Comparison of ENCODE assay signal across 1 cellular context in genomic region chr20:63497946-63498935, GRCh38.
TF ChIP-seq lines count a peak whose summit lies in the region.

No MANE protein-coding gene starts in this region.

TF ChIP-seq in HEK293, 187 proteins besides CTCF, POLR2A, EP300 and RAD21 (continued from another document and continues in another):
- TF ChIP-seq ZBTB11 (tag by site-specific recombination; conservative IDR thresholded peaks at IDR 0.05; ENCODE audit: low read depth): no peak
- no peak for TF ChIP-seq ZNF19 (tag by site-specific recombination; IDR thresholded peaks at IDR 0.05; ENCODE audit: low read depth)
- TF ChIP-seq ZNF266 (tag by site-specific recombination; IDR thresholded peaks at IDR 0.05; ENCODE audit: low read depth): no peak
- peak; percentile 82 for TF ChIP-seq ZBTB20 (tag by site-specific recombination; IDR thresholded peaks at IDR 0.05)
- TF ChIP-seq KLF1 (tag by site-specific recombination; IDR thresholded peaks at IDR 0.05): peak; percentile 61
- no peak for TF ChIP-seq ZNF747 (tag by site-specific recombination; IDR thresholded peaks at IDR 0.05)
- peak; percentile 33; the same call in 1 of the 2 replicates for TF ChIP-seq ZNF692 (tag by site-specific recombination; IDR thresholded peaks at IDR 0.05)
- TF ChIP-seq ZBTB7A (tag by site-specific recombination; IDR thresholded peaks at IDR 0.05; ENCODE audit: low read depth): 0 out of 2 replicates have a peak, but pooled peaks have one; percentile 35
- TF ChIP-seq ZBTB21 (tag by site-specific recombination; IDR thresholded peaks at IDR 0.05): no peak
- TF ChIP-seq PRDM6 (tag by site-specific recombination; IDR thresholded peaks at IDR 0.05): no peak
- TF ChIP-seq ZNF2 (tag by site-specific recombination; IDR thresholded peaks at IDR 0.05): no peak
- no peak for TF ChIP-seq TRIM28 (IDR thresholded peaks at IDR 0.05; ENCODE audit: borderline replicate concordance, low read length)
- no peak for TF ChIP-seq ZNF223 (tag by site-specific recombination; IDR thresholded peaks at IDR 0.05)
- no peak for TF ChIP-seq ZNF791 (tag by site-specific recombination; IDR thresholded peaks at IDR 0.05)
- TF ChIP-seq ZNF138 (tag by site-specific recombination; IDR thresholded peaks at IDR 0.05; ENCODE audit: borderline replicate concordance): no peak
- no peak for TF ChIP-seq ZNF48 (tag by site-specific recombination; IDR thresholded peaks at IDR 0.05)
- no peak; the same call in 1 of the 2 replicates for TF ChIP-seq ZNF777 (tag by site-specific recombination; IDR thresholded peaks at IDR 0.05; ENCODE audit: borderline replicate concordance)
- TF ChIP-seq ZNF645 (tag by site-specific recombination; IDR thresholded peaks at IDR 0.05): no peak
- TF ChIP-seq ZNF121 (tag by site-specific recombination; IDR thresholded peaks at IDR 0.05): no peak
- TF ChIP-seq BCL6B (tag by site-specific recombination; IDR thresholded peaks at IDR 0.05): no peak
- TF ChIP-seq WT1 (tag by site-specific recombination; IDR thresholded peaks at IDR 0.05): peak; percentile 69
- TF ChIP-seq ZNF623 (tag by site-specific recombination; IDR thresholded peaks at IDR 0.05): no peak
- no peak for TF ChIP-seq ZNF488 (tag by site-specific recombination; IDR thresholded peaks at IDR 0.05)
- TF ChIP-seq OVOL3 (tag by site-specific recombination; IDR thresholded peaks at IDR 0.05): no peak
- no peak for TF ChIP-seq ZSCAN16 (tag by site-specific recombination; IDR thresholded peaks at IDR 0.05)
- no peak for TF ChIP-seq ZNF426 (tag by site-specific recombination; IDR thresholded peaks at IDR 0.05)
- no peak for TF ChIP-seq ZSCAN30 (tag by site-specific recombination; IDR thresholded peaks at IDR 0.05)
- TF ChIP-seq ZNF677 (tag by site-specific recombination; IDR thresholded peaks at IDR 0.05): no peak
- TF ChIP-seq ZNF311 (tag by site-specific recombination; IDR thresholded peaks at IDR 0.05; ENCODE audit: borderline replicate concordance): no peak
- TF ChIP-seq ZNF843 (tag by site-specific recombination; IDR thresholded peaks at IDR 0.05): no peak
- TF ChIP-seq SP3 (tag by site-specific recombination; IDR thresholded peaks at IDR 0.05): no peak; the same call in 1 of the 2 replicates
- TF ChIP-seq, protein P1, sequence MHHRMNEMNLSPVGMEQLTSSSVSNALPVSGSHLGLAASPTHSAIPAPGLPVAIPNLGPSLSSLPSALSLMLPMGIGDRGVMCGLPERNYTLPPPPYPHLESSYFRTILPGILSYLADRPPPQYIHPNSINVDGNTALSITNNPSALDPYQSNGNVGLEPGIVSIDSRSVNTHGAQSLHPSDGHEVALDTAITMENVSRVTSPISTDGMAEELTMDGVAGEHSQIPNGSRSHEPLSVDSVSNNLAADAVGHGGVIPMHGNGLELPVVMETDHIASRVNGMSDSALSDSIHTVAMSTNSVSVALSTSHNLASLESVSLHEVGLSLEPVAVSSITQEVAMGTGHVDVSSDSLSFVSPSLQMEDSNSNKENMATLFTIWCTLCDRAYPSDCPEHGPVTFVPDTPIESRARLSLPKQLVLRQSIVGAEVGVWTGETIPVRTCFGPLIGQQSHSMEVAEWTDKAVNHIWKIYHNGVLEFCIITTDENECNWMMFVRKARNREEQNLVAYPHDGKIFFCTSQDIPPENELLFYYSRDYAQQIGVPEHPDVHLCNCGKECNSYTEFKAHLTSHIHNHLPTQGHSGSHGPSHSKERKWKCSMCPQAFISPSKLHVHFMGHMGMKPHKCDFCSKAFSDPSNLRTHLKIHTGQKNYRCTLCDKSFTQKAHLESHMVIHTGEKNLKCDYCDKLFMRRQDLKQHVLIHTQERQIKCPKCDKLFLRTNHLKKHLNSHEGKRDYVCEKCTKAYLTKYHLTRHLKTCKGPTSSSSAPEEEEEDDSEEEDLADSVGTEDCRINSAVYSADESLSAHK (tag by site-specific recombination; IDR thresholded peaks at IDR 0.05): no peak
- no peak for TF ChIP-seq ZNF701 (tag by site-specific recombination; IDR thresholded peaks at IDR 0.05)
- no peak for TF ChIP-seq ZSCAN4 (tag by site-specific recombination; IDR thresholded peaks at IDR 0.05)
- TF ChIP-seq ZNF140 (tag by site-specific recombination; IDR thresholded peaks at IDR 0.05): no peak
- no peak for TF ChIP-seq ZNF530 (tag by site-specific recombination; IDR thresholded peaks at IDR 0.05; ENCODE audit: low read depth)
- TF ChIP-seq KLF16 (tag by site-specific recombination; IDR thresholded peaks at IDR 0.05): peak; percentile 81
- TF ChIP-seq ZNF404 (tag by site-specific recombination; IDR thresholded peaks at IDR 0.05): no peak
- no peak for TF ChIP-seq ZNF521 (tag by site-specific recombination; IDR thresholded peaks at IDR 0.05)
- peak; percentile 76 for TF ChIP-seq GLIS1 (tag by site-specific recombination; IDR thresholded peaks at IDR 0.05)
- no peak for TF ChIP-seq MEIS1 (CRISPR knock-in tag; IDR thresholded peaks at IDR 0.05; ENCODE audit: borderline replicate concordance)
- peak; percentile 19; the same call in 1 of the 2 replicates for TF ChIP-seq ZFP69B (tag by site-specific recombination; IDR thresholded peaks at IDR 0.05)
- TF ChIP-seq GLIS2 (tag by site-specific recombination; IDR thresholded peaks at IDR 0.05): peak; percentile 72
- no peak for TF ChIP-seq HOXC10 (CRISPR knock-in tag; IDR thresholded peaks at IDR 0.05)
- TF ChIP-seq ZNF785 (tag by site-specific recombination; IDR thresholded peaks at IDR 0.05): no peak
- TF ChIP-seq KLF10 (tag by site-specific recombination; IDR thresholded peaks at IDR 0.05): no peak
- TF ChIP-seq, protein P2, sequence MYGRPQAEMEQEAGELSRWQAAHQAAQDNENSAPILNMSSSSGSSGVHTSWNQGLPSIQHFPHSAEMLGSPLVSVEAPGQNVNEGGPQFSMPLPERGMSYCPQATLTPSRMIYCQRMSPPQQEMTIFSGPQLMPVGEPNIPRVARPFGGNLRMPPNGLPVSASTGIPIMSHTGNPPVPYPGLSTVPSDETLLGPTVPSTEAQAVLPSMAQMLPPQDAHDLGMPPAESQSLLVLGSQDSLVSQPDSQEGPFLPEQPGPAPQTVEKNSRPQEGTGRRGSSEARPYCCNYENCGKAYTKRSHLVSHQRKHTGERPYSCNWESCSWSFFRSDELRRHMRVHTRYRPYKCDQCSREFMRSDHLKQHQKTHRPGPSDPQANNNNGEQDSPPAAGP (tag by site-specific recombination; IDR thresholded peaks at IDR 0.05): peak; percentile 64; the same call in 1 of the 2 replicates
- no peak for TF ChIP-seq TSHZ1 (tag by site-specific recombination; IDR thresholded peaks at IDR 0.05; ENCODE audit: borderline replicate concordance)
- TF ChIP-seq ZNF114 (tag by site-specific recombination; IDR thresholded peaks at IDR 0.05): no peak
- TF ChIP-seq ZNF600 (tag by site-specific recombination; IDR thresholded peaks at IDR 0.05): peak; percentile 89
- TF ChIP-seq ZNF510 (tag by site-specific recombination; IDR thresholded peaks at IDR 0.05; ENCODE audit: insufficient replicate concordance): no peak
